ENCODE assay signal across 8 cellular contexts in genomic region chr11:129372609-129373488, GRCh38. TPM values are rescaled to one million over a fixed set of nuclear protein-coding genes. Genes with fewer than 3 reads are reported as not detected.
DNase-seq lines count a peak whose midpoint lies in the region; ATAC-seq, FAIRE-seq and TF ChIP-seq lines count a peak whose summit lies in the region.

No MANE protein-coding gene starts in this region.

- DNase-seq in AG04450 (ENCODE audit: low read depth, low spot score) (no peak), IMR-90 (no peak), GOT3 (lab: John Stamatoyannopoulos, UW) (no peak), NK-92 (lab: John Stamatoyannopoulos, UW; ENCODE audit: unreplicated experiment) (no peak), RCC 7860 (ENCODE audit: low spot score) (no peak), SW 1271 (lab: John Stamatoyannopoulos, UW) (no peak)
- DNase-seq in effector memory CD8-positive, alpha-beta T cell = no peak

- H4K8ac ChIP-seq in IMR-90 (ENCODE audit: low read depth in 2 of 2, low read length in 2 of 2) = no peak overlapping the region

- no peaks in the 10 kb centered on the region for H3K36me3 ChIP-seq in IMR-90 (ENCODE audit: control insufficient read depth, insufficient read depth, low read length)

- no peak overlapping the region for H2BK15ac ChIP-seq in IMR-90 (ENCODE audit: low read depth, low read length)

- no peaks in the 10 kb centered on the region for H3K79me1 ChIP-seq in IMR-90 (ENCODE audit: low read depth in 1 of 2, low read length in 2 of 2)

- no peak for FAIRE-seq in RCC 7860 (lab: Jason Lieb, UNC)

- H3K27me3 ChIP-seq in AG04450 (ENCODE audit: control insufficient read depth, insufficient read depth, low read length) (peaks cover 63% of the 10 kb centered on the region), IMR-90 (ENCODE audit: control insufficient read depth, insufficient read depth, low read length) (peaks cover 71% of the 10 kb centered on the region)

- H2BK120ac ChIP-seq in IMR-90 (ENCODE audit: low read depth, low read length) = no peak overlapping the region

- no peak overlapping the region for H2BK5ac ChIP-seq in IMR-90 (ENCODE audit: low read depth, low read length, poor library complexity, severe bottlenecking)

- no peak overlapping the region for H3K23ac ChIP-seq in IMR-90 (ENCODE audit: low read depth, low read length)

- H2AFZ ChIP-seq in IMR-90 (replicated peaks; ENCODE audit: low read length, poor library complexity) = peak overlapping the region; percentile 68

- dilution Hi-C loops in IMR-90 (cut with HindIII; ENCODE audit: low sequenced_read_pairs, unreplicated experiment) = no loop called here

- in situ Hi-C loops in IMR-90 (cut with MboI; ENCODE audit: low sequenced_read_pairs) = no loop called here

- peak overlapping the region; percentile 39 to 46 for H3K4me3 Mint-ChIP-seq in effector memory CD8-positive, alpha-beta T cell
- peak overlapping the region; percentile 56 to 88 (median 86) for H3K4me3 Mint-ChIP-seq in nephron

- peak overlapping the region; percentile 15; the same call in 1 of the 2 replicates for H3K4me3 ChIP-seq in AG04450 (ENCODE audit: low read depth, low read length)
- H3K4me3 ChIP-seq in IMR-90 (ENCODE audit: insufficient read depth, low read depth, low read length) = peak overlapping the region; percentile 23

- no TSS peak for BruUV-seq in IMR-90 (replicated peaks; lab: Mats Ljungman, UMichigan)

- no peak overlapping the region for H3K18ac ChIP-seq in IMR-90 (ENCODE audit: low read depth, low read length)

- 2% methylated on average over 44 of the region's 77 CpGs; no CpG with 5 or more reads in 1 of the 2 experiments for WGBS in IMR-90 (ENCODE audit: extremely low coverage in 2 of 2, insufficient read length in 1 of 2), 2 experiments

- H3K4me1 Mint-ChIP-seq in effector memory CD8-positive, alpha-beta T cell (ENCODE audit: low read depth in 2 of 2) = peaks cover 0 to 12% of the 10 kb centered on the region in 2 donors
- H3K4me1 Mint-ChIP-seq in nephron = peaks cover 50% of the 10 kb centered on the region

- H3K27ac ChIP-seq in AG04450 (ENCODE audit: low read depth, low read length) = no peak overlapping the region
- no peak overlapping the region for H3K27ac ChIP-seq in IMR-90 (ENCODE audit: insufficient read depth, low read length)

- POLR2A ChIA-PET in AG04450 (lab: Yijun Ruan, JAX) = no interaction called here
- POLR2A ChIA-PET in IMR-90 (lab: Charles Lee; ENCODE audit: unreplicated experiment) = no interaction called here

- no peaks in the 10 kb centered on the region for H3K9me1 ChIP-seq in IMR-90 (ENCODE audit: insufficient read depth, low read length)

- no peak overlapping the region for H3K4ac ChIP-seq in IMR-90 (ENCODE audit: low read depth, low read length)

- H3K14ac ChIP-seq in IMR-90 (replicated peaks; ENCODE audit: low read depth, low read length) = no peak overlapping the region

- no peak overlapping the region for H4K5ac ChIP-seq in IMR-90 (ENCODE audit: low read depth, low read length)

- no peaks in the 10 kb centered on the region for H3K9me3 Mint-ChIP-seq in effector memory CD8-positive, alpha-beta T cell
- H3K9me3 Mint-ChIP-seq in nephron = no peaks in the 10 kb centered on the region

- CTCF ChIA-PET in AG04450 (lab: Charles Lee) = interaction anchor here (0.8 kb wide), 1 partner anchor 9 kb away, joined by 3 read pairs; no protein-coding TSS in a partner anchor
- CTCF ChIA-PET in IMR-90 (lab: Yijun Ruan, JAX) = no interaction called here

- H3K27ac Mint-ChIP-seq in effector memory CD8-positive, alpha-beta T cell = no peak overlapping the region
- H3K27ac Mint-ChIP-seq in nephron = no peak overlapping the region

- no peak overlapping the region for H4K91ac ChIP-seq in IMR-90 (ENCODE audit: insufficient read depth, low read depth, low read length)

- H3K4me1 ChIP-seq in IMR-90 (ENCODE audit: control insufficient read depth, insufficient read depth, low read length) = peaks cover 2% of the 10 kb centered on the region; the same call in 1 of the 2 replicates

- H3K9ac ChIP-seq in IMR-90 (ENCODE audit: low read depth, low read length) = no peak overlapping the region

- ATAC-seq in IMR-90 (ENCODE audit: low read depth) = no peak; the same call in 1 of the 2 replicates
- ATAC-seq in effector memory CD8-positive, alpha-beta T cell (replicated peaks) = no peak

- no peak for TF ChIP-seq POLR2A in IMR-90 (IDR thresholded peaks at IDR 0.05; ENCODE audit: low read depth, low read length)

- no peak overlapping the region for H2AK9ac ChIP-seq in IMR-90 (replicated peaks; ENCODE audit: low read depth, low read length, poor library complexity)

- no peak overlapping the region for H2BK20ac ChIP-seq in IMR-90 (ENCODE audit: low read depth, low read length)

- H3K27me3 Mint-ChIP-seq in effector memory CD8-positive, alpha-beta T cell = peaks cover 69 to 96% of the 10 kb centered on the region in 2 donors
- H3K27me3 Mint-ChIP-seq in nephron (ENCODE audit: low read depth) = peaks cover 94% of the 10 kb centered on the region

- H2AK5ac ChIP-seq in IMR-90 (ENCODE audit: low read depth, low read length) = no peak overlapping the region

- H3K36me3 Mint-ChIP-seq in effector memory CD8-positive, alpha-beta T cell (ENCODE audit: insufficient read depth) = no peaks in the 10 kb centered on the region
- no peaks in the 10 kb centered on the region for H3K36me3 Mint-ChIP-seq in nephron (ENCODE audit: low read depth)

- TF ChIP-seq CTCF in AG04450 (IDR thresholded peaks at IDR 0.05; ENCODE audit: low read depth, low read length) (no peak), IMR-90 (conservative IDR thresholded peaks at IDR 0.05; ENCODE audit: low read depth, low read length) (no peak), nephron (IDR thresholded peaks at IDR 0.05; ENCODE audit: unreplicated experiment in 3 of 3) (no peak)

- no peak overlapping the region for H3K56ac ChIP-seq in IMR-90 (ENCODE audit: extremely low read depth, insufficient read depth, low read length)

- H4K20me1 ChIP-seq in IMR-90 (ENCODE audit: insufficient read depth, low read length) = no peaks in the 10 kb centered on the region

- H3K9me3 ChIP-seq in AG04450 (ENCODE audit: control insufficient read depth, insufficient read depth, low read length) (no peaks in the 10 kb centered on the region; the same call in 1 of the 2 replicates), IMR-90 (ENCODE audit: control insufficient read depth, insufficient read depth, low read length) (no peaks in the 10 kb centered on the region)

- TF ChIP-seq RAD21 in IMR-90 (IDR thresholded peaks at IDR 0.05; ENCODE audit: low read length) = no peak

- intact Hi-C loops in IMR-90 (cut with micrococcal nuclease) = no loop called here

- H3K4me2 ChIP-seq in IMR-90 (ENCODE audit: low read depth, low read length) = peak overlapping the region; percentile 29; the same call in 1 of the 2 replicates

TF ChIP-seq in IMR-90, 13 proteins besides CTCF, POLR2A, EP300 and RAD21:
- no peak for TF ChIP-seq ELK1 (IDR thresholded peaks at IDR 0.05; ENCODE audit: borderline replicate concordance, low read depth, low read length)
- TF ChIP-seq MAZ (IDR thresholded peaks at IDR 0.05; ENCODE audit: borderline replicate concordance, low read depth, low read length) = no peak

RNA-seq across cellular contexts. Expression of gene BARX2, which starts 2.8 kb away (rescaled TPM):
- polyA plus RNA-seq in AG04450 (2011; rRNA removed) (not detected in 2 replicates), IMR-90 (2012; rRNA removed) (not detected in 2 replicates)
- polyA minus RNA-seq in AG04450 (2011; rRNA and poly(A)+ RNA removed) = not detected in 2 replicates
- not detected in 2 replicates for total RNA-seq in IMR-90 (2012; rRNA removed)
- not detected in 2 replicates for polyA plus RNA-seq in IMR-90 (2012; cell fraction: cytosol; rRNA removed)
- not detected in 2 replicates for polyA plus RNA-seq in IMR-90 (2012; cell fraction: nucleus; rRNA removed; ENCODE audit: low replicate concordance)
